13 cellular contexts compared by ENCODE assay signal in genomic region chr14:61642246-61642982, GRCh38. TPM values are rescaled to one million over a fixed set of nuclear protein-coding genes. Genes with fewer than 3 reads are reported as not detected.
DNase-seq lines count a peak whose midpoint lies in the region; ATAC-seq, FAIRE-seq and TF ChIP-seq lines count a peak whose summit lies in the region.
"Had no signal": no experiment of that assay in that cellular context is flagged by ENCODE, and none has a peak within 500 bp of the region (broad histone marks: within the 10 kb centered on the region; RNA-seq: fewer than 3 reads in every experiment).

No MANE protein-coding gene starts in this region.

- H3K4me3 Mint-ChIP-seq in activated B cell treated with CpG ODN at 0.5 μM for 24 hours: no peak overlapping the region

- H3K4me1 ChIP-seq in A549 (peaks cover 4% of the 10 kb centered on the region; the same call in 1 of the 3 replicates), right lobe of liver (no peaks in the 10 kb centered on the region), left lung (peaks cover 0 to 4% of the 10 kb centered on the region in 2 donors)
- H3K4me1 ChIP-seq: vagina had no signal

- WGBS in A549 (ENCODE audit: missing lambda C conversion rate): 60% methylated on average over 9 of the region's 9 CpGs
- 69% methylated on average over 9 of the region's 9 CpGs for WGBS in right lobe of liver (ENCODE audit: insufficient coverage, low coverage, low lambda C conversion rate, missing lambda C conversion rate)

- TF ChIP-seq CTCF in A549 (IDR thresholded peaks at IDR 0.05) (no peak), activated B cell treated with CpG ODN at 0.5 μM for 24 hours (IDR thresholded peaks at IDR 0.05) (no peak), fibroblast of villous mesenchyme (IDR thresholded peaks at IDR 0.05; ENCODE audit: insufficient read depth, low read depth, low read length) (no peak), right lobe of liver (IDR thresholded peaks at IDR 0.05) (no peak), left lung (IDR thresholded peaks at IDR 0.05) (no peak)

- no peak overlapping the region; the same call in 2 of the 3 replicates for H3K4me2 ChIP-seq in A549

- H3K9me3 ChIP-seq in A549 (no peaks in the 10 kb centered on the region), right lobe of liver (no peaks in the 10 kb centered on the region), left lung (no peaks in the 10 kb centered on the region)
- H3K9me3 ChIP-seq: gastroesophageal sphincter, SJSA1, vagina had no signal

- peaks cover 34% of the 10 kb centered on the region for H3K4me1 Mint-ChIP-seq in activated B cell treated with CpG ODN at 0.5 μM for 24 hours

- no peaks in the 10 kb centered on the region for H3K27me3 ChIP-seq in right lobe of liver
- H3K27me3 ChIP-seq in H7 (ENCODE audit: control insufficient read depth, insufficient read depth, low read length): no peaks in the 10 kb centered on the region
- H3K27me3 ChIP-seq in left lung: no peaks in the 10 kb centered on the region
- H3K27me3 ChIP-seq: gastroesophageal sphincter, SJSA1, vagina had no signal

- intact Hi-C loops in activated B cell treated with CpG ODN at 0.5 μM for 24 hours (cut with micrococcal nuclease): loop anchor here (5.0 kb wide), 1 partner anchor 35 kb away; no protein-coding TSS in a partner anchor
- intact Hi-C loops in right lobe of liver (cut with DNase I): no loop called here
- intact Hi-C loops in left lung (cut with DNase I): no loop called here

- POLR2A ChIA-PET in A549 (lab: Yijun Ruan, JAX): no interaction called here
- POLR2A ChIA-PET in activated B cell treated with CpG ODN at 0.5 μM for 24 hours (lab: Charles Lee): no interaction called here

- H3K9me3 Mint-ChIP-seq in activated B cell treated with CpG ODN at 0.5 μM for 24 hours: no peaks in the 10 kb centered on the region

- no peaks in the 10 kb centered on the region for H3K36me3 ChIP-seq in right lobe of liver
- H3K36me3 ChIP-seq in H7 (replicated peaks; ENCODE audit: control insufficient read depth, insufficient read depth, low read length): no peaks in the 10 kb centered on the region
- no peaks in the 10 kb centered on the region for H3K36me3 ChIP-seq in left lung
- H3K36me3 ChIP-seq: gastroesophageal sphincter, SJSA1, vagina had no signal

- CTCF ChIA-PET in A549 (lab: Yijun Ruan, JAX): no interaction called here
- CTCF ChIA-PET in activated B cell treated with CpG ODN at 0.5 μM for 24 hours (lab: Charles Lee): no interaction called here

- DNase-seq in A549 (ENCODE audit: low read depth in 1 of 2, low spot score in 1 of 2): peak in 1 of 2 experiments; percentile 7
- DNase-seq in H54 (ENCODE audit: insufficient read length, low spot score): no peak
- DNase-seq in activated B cell treated with CpG ODN at 0.5 μM for 24 hours: no peak
- peak; percentile 72 for DNase-seq in fibroblast of villous mesenchyme (ENCODE audit: low read depth)
- no peak for DNase-seq in right lobe of liver
- no peak for DNase-seq in H7
- DNase-seq in left lung: no peak
- no peak for DNase-seq in hepatic stellate cell (ENCODE audit: low spot score)
- DNase-seq: caudate nucleus, NCI-H524 treated with DMSO at 0.1 percent for 48 hours had no signal

- H3K4me3 ChIP-seq in A549 (no peak overlapping the region), fibroblast of villous mesenchyme (ENCODE audit: low read depth, low read length) (no peak overlapping the region), right lobe of liver (no peak overlapping the region), H7 (ENCODE audit: insufficient read depth, low read depth, low read length) (no peak overlapping the region), left lung (no peak overlapping the region)
- H3K4me3 ChIP-seq: gastroesophageal sphincter, SJSA1, vagina had no signal

- FAIRE-seq in A549 (lab: Jason Lieb, UNC): no peak
- FAIRE-seq in H54 (lab: Jason Lieb, UNC): peak; percentile 76

- H3K27me3 Mint-ChIP-seq in activated B cell treated with CpG ODN at 0.5 μM for 24 hours: no peaks in the 10 kb centered on the region

- TF ChIP-seq RAD21 in A549 (conservative IDR thresholded peaks at IDR 0.05 in 1 of 2, IDR thresholded peaks at IDR 0.05 in 1 of 2): no peak

- no peak overlapping the region for H3K27ac Mint-ChIP-seq in activated B cell treated with CpG ODN at 0.5 μM for 24 hours

- peak in 1 of 2 experiments; percentile 52; a peak in 3 of 6 replicates for ATAC-seq in A549
- ATAC-seq in activated B cell treated with CpG ODN at 0.5 μM for 24 hours (ENCODE audit: low read depth): peak; percentile 72
- ATAC-seq in right lobe of liver: no peak
- no peak for ATAC-seq in left lung
- ATAC-seq: gastroesophageal sphincter had no signal

- H3K27ac ChIP-seq in A549 (peak overlapping the region; percentile 27 to 48; a peak in 1 of 6 replicates), right lobe of liver (no peak overlapping the region), left lung (no peak overlapping the region)
- H3K27ac ChIP-seq: SJSA1, vagina had no signal

- no peak for TF ChIP-seq EP300 in A549 (IDR thresholded peaks at IDR 0.05)

- TF ChIP-seq POLR2A in A549 (IDR thresholded peaks at IDR 0.05; ENCODE audit: low read length): no peak
- no peak for TF ChIP-seq POLR2A in H54 (IDR thresholded peaks at IDR 0.05; ENCODE audit: low read depth, low read length)
- TF ChIP-seq POLR2A in right lobe of liver (IDR thresholded peaks at IDR 0.05): no peak

- H3K36me3 Mint-ChIP-seq in activated B cell treated with CpG ODN at 0.5 μM for 24 hours (ENCODE audit: low read depth): no peaks in the 10 kb centered on the region

TF ChIP-seq in A549, 52 proteins besides CTCF, POLR2A, EP300 and RAD21:
- TF ChIP-seq HOXB5 (CRISPR knock-in tag; IDR thresholded peaks at IDR 0.05): no peak
- TF ChIP-seq ATOH8 (CRISPR knock-in tag; IDR thresholded peaks at IDR 0.05; ENCODE audit: low read depth): no peak
- no peak for TF ChIP-seq ESRRA (IDR thresholded peaks at IDR 0.05; ENCODE audit: borderline replicate concordance, low read length)
- TF ChIP-seq EHF (CRISPR knock-in tag; IDR thresholded peaks at IDR 0.05): no peak
- no peak for TF ChIP-seq CBX2 (IDR thresholded peaks at IDR 0.05; ENCODE audit: borderline replicate concordance, low read depth)
- TF ChIP-seq MAFK (IDR thresholded peaks at IDR 0.05; ENCODE audit: partially characterized antibody): no peak
- no peak for TF ChIP-seq TFCP2L1 (CRISPR knock-in tag; IDR thresholded peaks at IDR 0.05)
- TF ChIP-seq GATA3 (IDR thresholded peaks at IDR 0.05; ENCODE audit: borderline replicate concordance): no peak

RNA-seq across cellular contexts. Expression of gene HIF1A, which starts 52.9 kb away (rescaled TPM):
- polyA plus RNA-seq in A549 (2011; rRNA removed): 284 and 383 TPM in 2 replicates
- 27.9 and 38.2 TPM in 2 replicates for polyA plus RNA-seq in A549 (2012; cell fraction: cytosol; rRNA removed)
- 38.2 and 49.4 TPM in 2 replicates for polyA plus RNA-seq in A549 (2012; cell fraction: nucleus; rRNA removed)
- polyA plus RNA-seq in A549 (2017; fragmentation: RNase III; extraction: RNeasy Plus Mini Kit Qiagen cat#74134 plus additional on column Dnase treatment): 280 to 397 TPM (median 391 TPM) in 3 replicates
- 228 and 254 TPM in 2 replicates for polyA minus RNA-seq in A549 (2011; rRNA and poly(A)+ RNA removed)
- 148 and 179 TPM in 2 replicates for total RNA-seq in activated B cell treated with CpG ODN at 0.5 μM for 24 hours
- total RNA-seq in fibroblast of villous mesenchyme: 395 and 671 TPM in 2 replicates
- 100 to 1,000 TPM in 1 of 6 experiments, 10 to 100 TPM in 5; 15.9 to 117 (median 31.9) TPM for total RNA-seq in right lobe of liver
- 181 and 199 TPM in 2 replicates for total RNA-seq in H7 (2014; rRNA removed; shearing (Covaris generic))
- 100 to 1,000 TPM; 145 to 272 TPM for total RNA-seq in left lung

Comparison
In these comparisons a context has a peak if more than half of its experiments do, and no peak if none do; other contexts are left out.
1. H3K27ac ChIP-seq: peak in A549 (2 of 2); none in right lobe of liver (0 of 3) and left lung (0 of 2).